Comparison of ENCODE assay signal across 5 cellular contexts in genomic region chr10:79816290-79816689, GRCh38. TPM values are rescaled to one million over a fixed set of nuclear protein-coding genes. Genes with fewer than 3 reads are reported as not detected.
"Had no signal": no experiment of that assay in that cellular context is flagged by ENCODE, and none has a peak within 500 bp of the region (broad histone marks: within the 10 kb centered on the region; RNA-seq: fewer than 3 reads in every experiment).

No MANE protein-coding gene starts in this region.

RNA-seq across cellular contexts. Expression of gene NUTM2E, which starts 10.2 kb away (rescaled TPM):
- total RNA-seq: activated CD8-positive, alpha-beta memory T cell treated with anti-CD3 and anti-CD28 coated beads for 36 hours; ascending aorta; bronchial epithelial cell; cardiac muscle cell; T-helper 1 cell treated with Interleukin-12 subunit alpha and Interleukin-12 subunit beta and Interleukin-4 antibody, amounts not matched to agents 30 ng/mL and 1 ng/mL, for 36 hours had no signal
